In the genomic region with DNA sequence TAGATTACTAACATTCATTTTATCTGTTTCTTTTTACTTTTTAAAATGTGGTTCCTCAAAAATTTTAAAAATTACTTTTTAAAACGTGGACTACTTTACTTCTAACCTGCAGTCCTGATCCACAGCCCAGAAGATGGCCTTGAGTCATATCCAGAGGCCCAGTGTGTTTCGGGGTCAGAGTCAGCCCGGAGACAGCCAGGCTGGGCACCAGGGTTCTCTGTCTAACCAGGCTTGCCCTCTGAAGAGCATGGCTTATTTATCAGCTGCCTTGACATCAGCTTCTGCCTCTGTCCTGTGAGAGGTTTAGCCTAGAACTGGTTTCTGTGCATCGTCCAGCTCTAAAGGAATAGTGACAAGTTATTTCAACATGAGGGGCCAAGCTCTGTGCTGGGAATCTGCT, we compare ENCODE assay signal across 1 cellular context.
TF ChIP-seq lines count a peak whose summit lies in the region.

No MANE protein-coding gene starts in this region.

TF ChIP-seq in GM23338, 12 proteins besides CTCF, POLR2A, EP300 and RAD21 (continued from another document):
- TF ChIP-seq, protein P1, sequence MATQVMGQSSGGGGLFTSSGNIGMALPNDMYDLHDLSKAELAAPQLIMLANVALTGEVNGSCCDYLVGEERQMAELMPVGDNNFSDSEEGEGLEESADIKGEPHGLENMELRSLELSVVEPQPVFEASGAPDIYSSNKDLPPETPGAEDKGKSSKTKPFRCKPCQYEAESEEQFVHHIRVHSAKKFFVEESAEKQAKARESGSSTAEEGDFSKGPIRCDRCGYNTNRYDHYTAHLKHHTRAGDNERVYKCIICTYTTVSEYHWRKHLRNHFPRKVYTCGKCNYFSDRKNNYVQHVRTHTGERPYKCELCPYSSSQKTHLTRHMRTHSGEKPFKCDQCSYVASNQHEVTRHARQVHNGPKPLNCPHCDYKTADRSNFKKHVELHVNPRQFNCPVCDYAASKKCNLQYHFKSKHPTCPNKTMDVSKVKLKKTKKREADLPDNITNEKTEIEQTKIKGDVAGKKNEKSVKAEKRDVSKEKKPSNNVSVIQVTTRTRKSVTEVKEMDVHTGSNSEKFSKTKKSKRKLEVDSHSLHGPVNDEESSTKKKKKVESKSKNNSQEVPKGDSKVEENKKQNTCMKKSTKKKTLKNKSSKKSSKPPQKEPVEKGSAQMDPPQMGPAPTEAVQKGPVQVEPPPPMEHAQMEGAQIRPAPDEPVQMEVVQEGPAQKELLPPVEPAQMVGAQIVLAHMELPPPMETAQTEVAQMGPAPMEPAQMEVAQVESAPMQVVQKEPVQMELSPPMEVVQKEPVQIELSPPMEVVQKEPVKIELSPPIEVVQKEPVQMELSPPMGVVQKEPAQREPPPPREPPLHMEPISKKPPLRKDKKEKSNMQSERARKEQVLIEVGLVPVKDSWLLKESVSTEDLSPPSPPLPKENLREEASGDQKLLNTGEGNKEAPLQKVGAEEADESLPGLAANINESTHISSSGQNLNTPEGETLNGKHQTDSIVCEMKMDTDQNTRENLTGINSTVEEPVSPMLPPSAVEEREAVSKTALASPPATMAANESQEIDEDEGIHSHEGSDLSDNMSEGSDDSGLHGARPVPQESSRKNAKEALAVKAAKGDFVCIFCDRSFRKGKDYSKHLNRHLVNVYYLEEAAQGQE (IDR thresholded peaks at IDR 0.05; ENCODE audit: unreplicated experiment): no peak
- TF ChIP-seq POLR2AphosphoS5 (IDR thresholded peaks at IDR 0.05; ENCODE audit: low read depth) (no peak), EZH2 (IDR thresholded peaks at IDR 0.05; ENCODE audit: low read depth, unreplicated experiment) (no peak), JUNB (IDR thresholded peaks at IDR 0.05; ENCODE audit: unreplicated experiment) (no peak)
